In the genomic region with DNA sequence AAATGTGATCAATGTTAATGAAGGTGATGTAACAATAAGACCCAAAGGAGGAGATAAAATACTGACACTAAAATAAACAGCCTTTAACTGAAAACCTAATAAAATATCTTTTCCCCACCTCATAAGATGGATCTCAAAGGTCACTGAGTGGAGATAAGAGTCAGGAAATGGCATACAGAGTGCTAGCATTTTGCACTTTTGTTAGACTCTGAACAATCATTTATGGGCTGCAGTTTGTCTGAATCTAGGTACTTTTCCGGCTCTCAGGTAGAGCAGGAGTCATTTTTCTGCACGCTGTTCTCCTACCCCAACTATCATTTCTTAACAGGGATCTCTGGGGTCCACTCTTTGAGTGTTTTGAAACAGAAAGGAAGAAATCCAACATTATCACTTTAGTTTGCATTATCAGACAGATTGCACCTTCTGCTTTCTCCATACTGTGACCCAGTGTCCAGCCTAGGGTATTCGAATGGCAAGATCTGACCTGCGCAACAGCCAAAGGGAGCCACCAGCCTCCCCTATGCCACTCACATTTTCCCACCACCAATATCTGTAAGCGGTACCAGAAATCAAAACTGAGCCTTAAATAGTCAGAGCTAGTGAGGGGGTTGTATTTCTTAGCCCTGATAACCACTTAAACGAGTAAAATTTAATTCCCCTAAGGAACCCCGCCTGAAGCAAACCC, we compare ENCODE assay signal across 8 cellular contexts. TPM values are rescaled to one million over a fixed set of nuclear protein-coding genes. Genes with fewer than 3 reads are reported as not detected.
DNase-seq lines count a peak whose midpoint lies in the region; ATAC-seq and TF ChIP-seq lines count a peak whose summit lies in the region.

No MANE protein-coding gene starts in this region.

- no peak for DNase-seq in HFF-Myc (ENCODE audit: extremely low read depth, low read depth)
- no peak for DNase-seq in activated CD4-positive, alpha-beta memory T cell treated with anti-CD3 and anti-CD28 coated beads for 36 hours
- peak; percentile 32 for DNase-seq in hepatocyte (ENCODE audit: low spot score)
- DNase-seq in T1000 (lab: John Stamatoyannopoulos, UW): no peak
- DNase-seq in GM03348 (ENCODE audit: low spot score): no peak

- no peaks in the 10 kb centered on the region for H3K9me3 ChIP-seq in hepatocyte (ENCODE audit: low read depth)

- H4K20me1 ChIP-seq in hepatocyte (ENCODE audit: insufficient read depth, poor library complexity, severe bottlenecking): no peaks in the 10 kb centered on the region

- no peaks in the 10 kb centered on the region for H3K36me3 ChIP-seq in hepatocyte (replicated peaks; ENCODE audit: insufficient read depth, low read depth)

- H3K4me3 ChIP-seq in HFF-Myc (replicated peaks; ENCODE audit: low read depth, low read length) (peak overlapping the region; percentile 80), hepatocyte (peak overlapping the region; percentile 69)

- no peaks in the 10 kb centered on the region for H3K27me3 Mint-ChIP-seq in activated CD4-positive, alpha-beta memory T cell treated with anti-CD3 and anti-CD28 coated beads for 36 hours
- no peaks in the 10 kb centered on the region for H3K27me3 Mint-ChIP-seq in stimulated activated memory B cell treated with anti-CD40 and anti-IgM and Interleukin-4, amounts not matched to agents 10 μg/mL and 1 μg/mL and 100 μg/mL, for 72 hours

- peak overlapping the region; percentile 82 for H3K27ac ChIP-seq in hepatocyte

- peak overlapping the region; percentile 87 for H3K4me3 Mint-ChIP-seq in activated CD4-positive, alpha-beta memory T cell treated with anti-CD3 and anti-CD28 coated beads for 36 hours
- H3K4me3 Mint-ChIP-seq in stimulated activated memory B cell treated with anti-CD40 and anti-IgM and Interleukin-4, amounts not matched to agents 10 μg/mL and 1 μg/mL and 100 μg/mL, for 72 hours: peak overlapping the region; percentile 91

- H2AFZ ChIP-seq in hepatocyte: peak overlapping the region; percentile 88

- peak overlapping the region; percentile 85 for H3K4me2 ChIP-seq in hepatocyte

- intact Hi-C loops in activated CD4-positive, alpha-beta memory T cell treated with anti-CD3 and anti-CD28 coated beads for 36 hours (cut with micrococcal nuclease): loop anchor here (1.0 to 5.0 kb wide), 6 partner anchors 50 to 280 kb away; a partner anchor contains a TSS

- 46% methylated on average over 7 of the region's 7 CpGs for WGBS in hepatocyte (ENCODE audit: low lambda C conversion rate, missing lambda C conversion rate)

- no peaks in the 10 kb centered on the region for H3K9me2 ChIP-seq in hepatocyte (replicated peaks; ENCODE audit: insufficient read depth)

- peaks cover 2% of the 10 kb centered on the region for H3K36me3 Mint-ChIP-seq in activated CD4-positive, alpha-beta memory T cell treated with anti-CD3 and anti-CD28 coated beads for 36 hours
- H3K36me3 Mint-ChIP-seq in stimulated activated memory B cell treated with anti-CD40 and anti-IgM and Interleukin-4, amounts not matched to agents 10 μg/mL and 1 μg/mL and 100 μg/mL, for 72 hours: no peaks in the 10 kb centered on the region

- peaks cover 29% of the 10 kb centered on the region for H3K4me1 Mint-ChIP-seq in activated CD4-positive, alpha-beta memory T cell treated with anti-CD3 and anti-CD28 coated beads for 36 hours (ENCODE audit: low read depth)
- H3K4me1 Mint-ChIP-seq in stimulated activated memory B cell treated with anti-CD40 and anti-IgM and Interleukin-4, amounts not matched to agents 10 μg/mL and 1 μg/mL and 100 μg/mL, for 72 hours: peaks cover 23% of the 10 kb centered on the region

- H3K27me3 ChIP-seq in hepatocyte: no peaks in the 10 kb centered on the region

- CTCF ChIA-PET in activated CD4-positive, alpha-beta memory T cell treated with anti-CD3 and anti-CD28 coated beads for 36 hours (lab: Charles Lee): interaction anchor here (1.0 to 5.9 kb wide), 6 partner anchors 72 to 195 kb away, joined by 3 to 85 read pairs (median 5); no protein-coding TSS in a partner anchor

- no peaks in the 10 kb centered on the region for H3K9me3 Mint-ChIP-seq in activated CD4-positive, alpha-beta memory T cell treated with anti-CD3 and anti-CD28 coated beads for 36 hours
- no peaks in the 10 kb centered on the region for H3K9me3 Mint-ChIP-seq in stimulated activated memory B cell treated with anti-CD40 and anti-IgM and Interleukin-4, amounts not matched to agents 10 μg/mL and 1 μg/mL and 100 μg/mL, for 72 hours

- POLR2A ChIA-PET in activated CD4-positive, alpha-beta memory T cell treated with anti-CD3 and anti-CD28 coated beads for 36 hours (lab: Charles Lee): interaction anchor here (0.8 to 2.4 kb wide), 5 partner anchors 50 to 203 kb away, joined by 3 to 9 read pairs (median 7); a partner anchor contains a TSS

- H3K4me1 ChIP-seq in hepatocyte (ENCODE audit: insufficient read depth): peaks cover 6% of the 10 kb centered on the region

- TF ChIP-seq POLR2A in GM18505 (IDR thresholded peaks at IDR 0.05; ENCODE audit: borderline replicate concordance, extremely low read depth, insufficient read depth, insufficient read length): no peak

- H3K27ac Mint-ChIP-seq in activated CD4-positive, alpha-beta memory T cell treated with anti-CD3 and anti-CD28 coated beads for 36 hours: peak overlapping the region; percentile 43
- H3K27ac Mint-ChIP-seq in stimulated activated memory B cell treated with anti-CD40 and anti-IgM and Interleukin-4, amounts not matched to agents 10 μg/mL and 1 μg/mL and 100 μg/mL, for 72 hours: peak overlapping the region; percentile 83

- TF ChIP-seq CTCF in HFF-Myc (IDR thresholded peaks at IDR 0.05; ENCODE audit: low read depth, low read length, missing control alignments) (no peak), hepatocyte (IDR thresholded peaks at IDR 0.05; ENCODE audit: poor library complexity) (no peak)

- ATAC-seq in stimulated activated memory B cell treated with anti-CD40 and anti-IgM and Interleukin-4, amounts not matched to agents 10 μg/mL and 1 μg/mL and 100 μg/mL, for 72 hours: no peak
- ATAC-seq in GM18505 (IDR thresholded peaks at IDR 0.05; ENCODE audit: unreplicated experiment): no peak
- no peak for ATAC-seq in GM19351 (IDR thresholded peaks at IDR 0.05; ENCODE audit: unreplicated experiment)

- H3K79me2 ChIP-seq in hepatocyte: no peaks in the 10 kb centered on the region

RNA-seq across cellular contexts. Expression of a gene that starts 0.9 kb away (rescaled TPM):
- total RNA-seq in activated CD4-positive, alpha-beta memory T cell treated with anti-CD3 and anti-CD28 coated beads for 36 hours: 10 to 100 TPM; 11.8 to 12.1 TPM
- 35.5 and 37.0 TPM in 2 replicates for total RNA-seq in hepatocyte
- 18.6 and 24.0 TPM in 2 replicates for polyA plus RNA-seq in hepatocyte

RNA-seq across cellular contexts. Expression of a gene that starts 1.0 kb away (rescaled TPM):
- total RNA-seq in activated CD4-positive, alpha-beta memory T cell treated with anti-CD3 and anti-CD28 coated beads for 36 hours: 1 to 10 TPM; 5.0 to 6.7 TPM
- 5.8 and 7.2 TPM in 2 replicates for total RNA-seq in hepatocyte
- polyA plus RNA-seq in hepatocyte: 3.8 and 5.8 TPM in 2 replicates

RNA-seq across cellular contexts. Expression of a gene that starts 50.0 kb away (rescaled TPM):
- 10 to 100 TPM; 33.5 to 34.5 TPM for total RNA-seq in activated CD4-positive, alpha-beta memory T cell treated with anti-CD3 and anti-CD28 coated beads for 36 hours
- total RNA-seq in hepatocyte: 34.6 and 41.4 TPM in 2 replicates
- 35.0 and 45.2 TPM in 2 replicates for polyA plus RNA-seq in hepatocyte
